ENCODE assay signal across 20 cellular contexts in the genomic region with DNA sequence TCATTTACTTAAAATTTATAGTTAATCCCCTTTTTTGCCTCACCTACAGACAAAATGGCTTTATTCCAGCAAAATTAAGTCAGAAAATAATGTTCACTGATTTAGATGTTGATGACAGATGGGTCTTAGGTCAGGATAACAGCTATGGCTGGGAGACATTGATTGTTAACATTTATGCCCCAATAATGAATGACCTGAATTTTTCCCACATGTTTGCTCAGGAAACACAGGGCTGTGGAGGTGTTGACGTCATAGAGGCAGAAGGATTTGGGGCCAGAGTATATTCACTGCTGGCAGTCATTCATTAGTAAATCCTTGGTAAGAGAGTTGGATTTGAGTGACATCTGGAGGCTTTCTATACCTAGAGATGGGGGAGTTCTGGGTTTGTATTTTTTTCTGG.
A peak's percentile ranks its signal among the peaks of the same experiment; 100 is the strongest.
DNase-seq lines count a peak whose midpoint lies in the region; ATAC-seq, FAIRE-seq and TF ChIP-seq lines count a peak whose summit lies in the region.
"Had no signal": no experiment of that assay in that cellular context is flagged by ENCODE, and none has a peak within 500 bp of the region (broad histone marks: within the 10 kb centered on the region; RNA-seq: fewer than 3 reads in every experiment).

No MANE protein-coding gene starts in this region.

- H4K8ac ChIP-seq in IMR-90 (ENCODE audit: low read depth in 2 of 2, low read length in 2 of 2), result peak overlapping the region; percentile 23 to 45; a peak in 1 of 4 replicates

- H3K4me3 Mint-ChIP-seq in progenitor cell of endocrine pancreas (ENCODE audit: low read depth), result no peak overlapping the region
- H3K4me3 Mint-ChIP-seq: GM23338 had no signal

- H3K23ac ChIP-seq in IMR-90 (ENCODE audit: low read depth, low read length), result no peak overlapping the region

- peaks cover 29% of the 10 kb centered on the region for H3K4me1 Mint-ChIP-seq in progenitor cell of endocrine pancreas (ENCODE audit: low read depth)

- peak overlapping the region; percentile 65 for H3K4ac ChIP-seq in IMR-90 (ENCODE audit: low read depth, low read length)

- H3K36me3 ChIP-seq in ACC112 (ENCODE audit: insufficient read depth, low read length), result no peaks in the 10 kb centered on the region
- no peaks in the 10 kb centered on the region for H3K36me3 ChIP-seq in IMR-90 (ENCODE audit: control insufficient read depth, insufficient read depth, low read length)
- H3K36me3 ChIP-seq in endothelial cell of umbilical vein (ENCODE audit: control insufficient read depth in 2 of 2, extremely low read depth in 1 of 2, insufficient read depth in 2 of 2, low read length in 2 of 2), result no peaks in the 10 kb centered on the region

- H3K4me1 ChIP-seq in ACC112 (ENCODE audit: control insufficient read depth, insufficient read depth, low read length, unreplicated experiment) (peaks cover 79% of the 10 kb centered on the region), IMR-90 (ENCODE audit: control insufficient read depth, insufficient read depth, low read length) (peaks cover 17% of the 10 kb centered on the region), endothelial cell of umbilical vein (ENCODE audit: control insufficient read depth, extremely low read depth, insufficient read depth, low read length) (peaks cover 23% of the 10 kb centered on the region)

- H3K14ac ChIP-seq in IMR-90 (replicated peaks; ENCODE audit: low read depth, low read length), result no peak overlapping the region

- intact Hi-C loops in IMR-90 (cut with micrococcal nuclease) (loop anchor here (5.0 kb wide), 1 partner anchor 683 kb away; no protein-coding TSS in a partner anchor), endothelial cell of umbilical vein (cut with micrococcal nuclease) (no loop called here)

- dilution Hi-C loops in IMR-90 (cut with HindIII; ENCODE audit: low sequenced_read_pairs, unreplicated experiment) (no loop called here), endothelial cell of umbilical vein (cut with MboI; ENCODE audit: extremely low pct_ligation_motif_present, low sequenced_read_pairs) (no loop called here)

- H2AFZ ChIP-seq in ACC112 (ENCODE audit: low read length, unreplicated experiment) (peak overlapping the region; percentile 18), IMR-90 (replicated peaks; ENCODE audit: low read length, poor library complexity) (no peak overlapping the region), endothelial cell of umbilical vein (ENCODE audit: low read depth, low read length) (no peak overlapping the region)
- H2AFZ ChIP-seq: GM23338 had no signal

- H4K20me1 ChIP-seq in IMR-90 (ENCODE audit: insufficient read depth, low read length) (no peaks in the 10 kb centered on the region), endothelial cell of umbilical vein (replicated peaks; ENCODE audit: control insufficient read depth, extremely low read depth, insufficient read depth, low read length) (no peaks in the 10 kb centered on the region)

- peak overlapping the region; percentile 45 for H3K27ac ChIP-seq in ACC112 (ENCODE audit: low read depth, low read length)
- no peak overlapping the region for H3K27ac ChIP-seq in IMR-90 (ENCODE audit: insufficient read depth, low read length)
- H3K27ac ChIP-seq in endothelial cell of umbilical vein (ENCODE audit: insufficient read depth, low read depth, low read length), result no peak overlapping the region
- H3K27ac ChIP-seq: C4-2B had no signal

- TF ChIP-seq POLR2A in IMR-90 (IDR thresholded peaks at IDR 0.05; ENCODE audit: low read depth, low read length) (no peak), endothelial cell of umbilical vein (IDR thresholded peaks at IDR 0.05; ENCODE audit: low read depth, low read length) (no peak)

- peak overlapping the region; percentile 73 for H3K27ac Mint-ChIP-seq in progenitor cell of endocrine pancreas
- H3K27ac Mint-ChIP-seq: GM23338 had no signal

- in situ Hi-C loops in IMR-90 (cut with MboI; ENCODE audit: low sequenced_read_pairs), result no loop called here

- H4K5ac ChIP-seq in IMR-90 (ENCODE audit: low read depth, low read length), result no peak overlapping the region

- peaks cover 7% of the 10 kb centered on the region for H3K9me3 Mint-ChIP-seq in progenitor cell of endocrine pancreas (ENCODE audit: low read depth)
- H3K9me3 Mint-ChIP-seq: GM23338 had no signal

- POLR2A ChIA-PET in IMR-90 (lab: Charles Lee; ENCODE audit: unreplicated experiment), result no interaction called here
- POLR2A ChIA-PET in endothelial cell of umbilical vein (lab: Charles Lee), result no interaction called here

- H2AK9ac ChIP-seq in IMR-90 (replicated peaks; ENCODE audit: low read depth, low read length, poor library complexity), result no peak overlapping the region

- BruUV-seq in IMR-90 (replicated peaks; lab: Mats Ljungman, UMichigan) (no TSS peak), endothelial cell of umbilical vein (replicated peaks; lab: Mats Ljungman, UMichigan) (no TSS peak)

- TF ChIP-seq CTCF in IMR-90 (conservative IDR thresholded peaks at IDR 0.05; ENCODE audit: low read depth, low read length) (no peak), endothelial cell of umbilical vein (IDR thresholded peaks at IDR 0.05; ENCODE audit: extremely low read depth in 1 of 2, insufficient read depth in 1 of 2, low read depth in 1 of 2, low read length in 2 of 2) (no peak), progenitor cell of endocrine pancreas (IDR thresholded peaks at IDR 0.05; ENCODE audit: unreplicated experiment) (no peak)

- H3K36me3 Mint-ChIP-seq in progenitor cell of endocrine pancreas (ENCODE audit: insufficient read depth), result peaks cover 24% of the 10 kb centered on the region

- peak; percentile 36 for DNase-seq in IMR-90
- DNase-seq in endothelial cell of umbilical vein (ENCODE audit: low read depth, low spot score), result peak; percentile 70
- no peak for DNase-seq in progenitor cell of endocrine pancreas (ENCODE audit: low spot score, unreplicated experiment)
- no peak for DNase-seq in AG08395 (ENCODE audit: low spot score)
- no peak for DNase-seq in effector CD8-positive, alpha-beta T cell (lab: John Stamatoyannopoulos, UW)
- DNase-seq: AML-193, DMS79 treated with DMSO at 0.1 percent for 48 hours, NCI-H1092 treated with DMSO at 0.1 percent for 48 hours, NCI-H1694 treated with DMSO at 0.1 percent for 48 hours, NCI-H510A, NCI-H774, SIG-M5 had no signal

- H3K9me1 ChIP-seq in IMR-90 (ENCODE audit: insufficient read depth, low read length) (peaks cover 7% of the 10 kb centered on the region), endothelial cell of umbilical vein (replicated peaks; ENCODE audit: control insufficient read depth, extremely low read depth, insufficient read depth, low read length) (no peaks in the 10 kb centered on the region)

- H2AK5ac ChIP-seq in IMR-90 (ENCODE audit: low read depth, low read length), result no peak overlapping the region

- FAIRE-seq in endothelial cell of umbilical vein (lab: Jason Lieb, UNC), result no peak
- FAIRE-seq: A204.1, K562 had no signal

- H2BK15ac ChIP-seq in IMR-90 (ENCODE audit: low read depth, low read length), result peak overlapping the region; percentile 80; the same call in 2 of the 3 replicates

- no peak overlapping the region; the same call in 1 of the 2 replicates for H4K91ac ChIP-seq in IMR-90 (ENCODE audit: insufficient read depth, low read depth, low read length)

- CTCF ChIA-PET in IMR-90 (lab: Yijun Ruan, JAX) (no interaction called here), endothelial cell of umbilical vein (lab: Charles Lee) (interaction anchor here (1.3 kb wide), 1 partner anchor 10 kb away, joined by 4 read pairs; no protein-coding TSS in a partner anchor)

- H3K9me3 ChIP-seq in IMR-90 (ENCODE audit: control insufficient read depth, insufficient read depth, low read length) (no peaks in the 10 kb centered on the region), endothelial cell of umbilical vein (replicated peaks; ENCODE audit: control insufficient read depth, insufficient read depth, low read length) (no peaks in the 10 kb centered on the region)

- peak overlapping the region; percentile 60 for H2BK20ac ChIP-seq in IMR-90 (ENCODE audit: low read depth, low read length)

- H3K4me2 ChIP-seq in IMR-90 (ENCODE audit: low read depth, low read length) (no peak overlapping the region), endothelial cell of umbilical vein (ENCODE audit: insufficient read depth, low read length) (no peak overlapping the region)
- H3K4me2 ChIP-seq: GM23338 had no signal

- H3K79me2 ChIP-seq in ACC112 (ENCODE audit: control insufficient read depth, insufficient read depth, low read length, unreplicated experiment), result peaks cover 4% of the 10 kb centered on the region
- H3K79me2 ChIP-seq in endothelial cell of umbilical vein (ENCODE audit: control insufficient read depth, insufficient read depth, low read length), result peaks cover 7% of the 10 kb centered on the region

- no peak overlapping the region for H3K9ac ChIP-seq in IMR-90 (ENCODE audit: low read depth, low read length)
- H3K9ac ChIP-seq in endothelial cell of umbilical vein (replicated peaks; ENCODE audit: extremely low read depth, insufficient read depth, low read length), result no peak overlapping the region

- WGBS in IMR-90 (ENCODE audit: extremely low coverage in 2 of 2, insufficient read length in 1 of 2), 2 experiments, result no CpG with 5 or more reads among the region's 1 CpG

- no peak overlapping the region for H3K56ac ChIP-seq in IMR-90 (ENCODE audit: extremely low read depth, insufficient read depth, low read length)

- no peak for TF ChIP-seq RAD21 in IMR-90 (IDR thresholded peaks at IDR 0.05; ENCODE audit: low read length)

- peak overlapping the region; percentile 81 for H2BK120ac ChIP-seq in IMR-90 (ENCODE audit: low read depth, low read length)

- H3K18ac ChIP-seq in IMR-90 (ENCODE audit: low read depth, low read length), result peak overlapping the region; percentile 24; the same call in 1 of the 2 replicates

- ATAC-seq in IMR-90 (ENCODE audit: low read depth) (no peak), HG02759 (IDR thresholded peaks at IDR 0.05; ENCODE audit: unreplicated experiment) (no peak), GM21619 (IDR thresholded peaks at IDR 0.05; ENCODE audit: unreplicated experiment) (no peak)
- ATAC-seq: GM23338, HCT116, K562 had no signal

- no peaks in the 10 kb centered on the region for H3K79me1 ChIP-seq in IMR-90 (ENCODE audit: low read depth in 1 of 2, low read length in 2 of 2)

- H3K27me3 Mint-ChIP-seq in progenitor cell of endocrine pancreas, result no peaks in the 10 kb centered on the region

- no peak overlapping the region for H3K4me3 ChIP-seq in ACC112 (ENCODE audit: low read depth, low read length)
- no peak overlapping the region for H3K4me3 ChIP-seq in IMR-90 (ENCODE audit: insufficient read depth, low read depth, low read length)
- no peak overlapping the region for H3K4me3 ChIP-seq in endothelial cell of umbilical vein (replicated peaks in 1 of 3; ENCODE audit: insufficient read depth in 1 of 3, low read depth in 1 of 3, low read length in 3 of 3)
- H3K4me3 ChIP-seq: GM23338, K562 had no signal

- peak overlapping the region; percentile 38 for H2BK5ac ChIP-seq in IMR-90 (ENCODE audit: low read depth, low read length, poor library complexity, severe bottlenecking)

- H3K27me3 ChIP-seq in ACC112 (ENCODE audit: insufficient read depth, low read length) (no peaks in the 10 kb centered on the region), IMR-90 (ENCODE audit: control insufficient read depth, insufficient read depth, low read length) (no peaks in the 10 kb centered on the region), endothelial cell of umbilical vein (ENCODE audit: control insufficient read depth in 2 of 2, insufficient read depth in 2 of 2, low read length in 2 of 2) (no peaks in the 10 kb centered on the region)

Comparison
In these comparisons a context has a peak if more than half of its experiments do, and no peak if none do; other contexts are left out.
1. DNase-seq: peak in IMR-90 (single experiment) and endothelial cell of umbilical vein (single experiment); none in progenitor cell of endocrine pancreas (single experiment), AG08395 (single experiment) and effector CD8-positive, alpha-beta T cell (single experiment).